ENCODE assay signal across 1 cellular context in genomic region chr11:47837292-47837691, GRCh38.
TF ChIP-seq lines count a peak whose summit lies in the region.

No MANE protein-coding gene starts in this region.

TF ChIP-seq in K562, 482 proteins besides CTCF, POLR2A, EP300 and RAD21 (continued from another document):
- TF ChIP-seq C11orf30 (IDR thresholded peaks at IDR 0.05; ENCODE audit: low read depth): peak; percentile 62
- no peak for TF ChIP-seq ZBED1 (IDR thresholded peaks at IDR 0.05)
- no peak for TF ChIP-seq ATF1 (CRISPR knock-in tag; IDR thresholded peaks at IDR 0.05)
- no peak for TF ChIP-seq ATF1 (tag; IDR thresholded peaks at IDR 0.05)
- peak; percentile 63 for TF ChIP-seq MAFF (IDR thresholded peaks at IDR 0.05; ENCODE audit: low read length)
- TF ChIP-seq PYGO2 (tag; IDR thresholded peaks at IDR 0.05): no peak
- no peak for TF ChIP-seq ZNF57 (CRISPR knock-in tag; IDR thresholded peaks at IDR 0.05)
- TF ChIP-seq POLR2G (IDR thresholded peaks at IDR 0.05; ENCODE audit: low read depth, low read length): peak; percentile 31; the same call in 1 of the 2 replicates
- TF ChIP-seq MEIS2 (IDR thresholded peaks at IDR 0.05; ENCODE audit: partially characterized antibody): no peak
- no peak for TF ChIP-seq SMARCB1 (IDR thresholded peaks at IDR 0.05; ENCODE audit: insufficient read length, low read depth)
- no peak for TF ChIP-seq ZNF707 (CRISPR knock-in tag; conservative IDR thresholded peaks at IDR 0.05)
- TF ChIP-seq ZNF316 (IDR thresholded peaks at IDR 0.05): peak; percentile 78
- TF ChIP-seq CBX1 (IDR thresholded peaks at IDR 0.05; ENCODE audit: low read depth): no peak
- TF ChIP-seq CEBPG (CRISPR knock-in tag; IDR thresholded peaks at IDR 0.05): no peak
- TF ChIP-seq CEBPG (tag; conservative IDR thresholded peaks at IDR 0.05 in 1 of 2, IDR thresholded peaks at IDR 0.05 in 1 of 2): 0 out of 4 replicates have a peak, but pooled peaks of 1 of the 2 experiments have one; percentile 18
- TF ChIP-seq KAT8 (IDR thresholded peaks at IDR 0.05; ENCODE audit: low read depth): no peak
- no peak for TF ChIP-seq SMAD4 (CRISPR knock-in tag; conservative IDR thresholded peaks at IDR 0.05)
TF ChIP-seq in K562: peak in this region for 7.
